Comparison of ENCODE assay signal across 21 cellular contexts in genomic region chr15:65050270-65050669, GRCh38. TPM values are rescaled to one million over a fixed set of nuclear protein-coding genes. Genes with fewer than 3 reads are reported as not detected.
DNase-seq lines count a peak whose midpoint lies in the region; ATAC-seq and TF ChIP-seq lines count a peak whose summit lies in the region.
"Had no signal": no experiment of that assay in that cellular context is flagged by ENCODE, and none has a peak within 500 bp of the region (broad histone marks: within the 10 kb centered on the region; RNA-seq: fewer than 3 reads in every experiment).

No MANE protein-coding gene starts in this region.

- ATAC-seq in stimulated activated naive CD8-positive, alpha-beta T cell treated with anti-CD3 and anti-CD28 coated beads, Interleukin-15, Interleukin-2, amounts not matched to agents 100 U/mL and 50 U/mL, for 24 hours = no peak
- ATAC-seq in GM19035 (IDR thresholded peaks at IDR 0.05; ENCODE audit: unreplicated experiment) = no peak
- ATAC-seq: left colon had no signal

- H3K27ac ChIP-seq in SJSA1 = peak overlapping the region; percentile 78
- H3K27ac ChIP-seq: colonic mucosa, foreskin keratinocyte had no signal

- H3K4me1 ChIP-seq in SJSA1 (replicated peaks) = peaks cover 60% of the 10 kb centered on the region
- H3K4me1 ChIP-seq: foreskin keratinocyte had no signal

- H3K36me3 Mint-ChIP-seq in stimulated activated naive CD8-positive, alpha-beta T cell treated with anti-CD3 and anti-CD28 coated beads, Interleukin-15, Interleukin-2, amounts not matched to agents 100 ng/mL and 50 ng/mL, for 24 hours (ENCODE audit: low read depth) = no peaks in the 10 kb centered on the region
- H3K36me3 Mint-ChIP-seq in glutamatergic neuron (ENCODE audit: unreplicated experiment) = peaks cover 3% of the 10 kb centered on the region
- H3K36me3 Mint-ChIP-seq: activated CD8-positive, alpha-beta memory T cell treated with anti-CD3 and anti-CD28 coated beads, Interleukin-2, amount 10 ng/mL, durations not matched to agents 7 days and 5 days; mesothelial cell of epicardium had no signal

- H3K9me3 Mint-ChIP-seq in stimulated activated naive CD8-positive, alpha-beta T cell treated with anti-CD3 and anti-CD28 coated beads, Interleukin-15, Interleukin-2, amounts not matched to agents 100 ng/mL and 50 ng/mL, for 24 hours = no peaks in the 10 kb centered on the region
- peaks cover 17% of the 10 kb centered on the region for H3K9me3 Mint-ChIP-seq in glutamatergic neuron (ENCODE audit: unreplicated experiment)
- H3K9me3 Mint-ChIP-seq: mesothelial cell of epicardium had no signal

- H3K27ac Mint-ChIP-seq in stimulated activated naive CD8-positive, alpha-beta T cell treated with anti-CD3 and anti-CD28 coated beads, Interleukin-15, Interleukin-2, amounts not matched to agents 100 ng/mL and 50 ng/mL, for 24 hours = peak overlapping the region; percentile 39
- H3K27ac Mint-ChIP-seq in glutamatergic neuron (ENCODE audit: unreplicated experiment) = peak overlapping the region; percentile 26
- H3K27ac Mint-ChIP-seq: activated CD8-positive, alpha-beta memory T cell treated with anti-CD3 and anti-CD28 coated beads, Interleukin-2, amount 10 ng/mL, durations not matched to agents 7 days and 5 days; mesothelial cell of epicardium had no signal

- peaks cover 69% of the 10 kb centered on the region for H3K36me3 ChIP-seq in SJSA1
- H3K36me3 ChIP-seq: colonic mucosa had no signal

- H3K27me3 Mint-ChIP-seq in stimulated activated naive CD8-positive, alpha-beta T cell treated with anti-CD3 and anti-CD28 coated beads, Interleukin-15, Interleukin-2, amounts not matched to agents 100 ng/mL and 50 ng/mL, for 24 hours = peaks cover 4% of the 10 kb centered on the region
- H3K27me3 Mint-ChIP-seq in glutamatergic neuron (ENCODE audit: unreplicated experiment) = peaks cover 12% of the 10 kb centered on the region

- DNase-seq in stimulated activated naive CD8-positive, alpha-beta T cell treated with anti-CD3 and anti-CD28 coated beads, Interleukin-15, Interleukin-2, amounts not matched to agents 100 U/mL and 50 U/mL, for 24 hours = no peak
- DNase-seq in SJSA1 (ENCODE audit: low read depth in 1 of 2, low spot score in 2 of 2) (peak; percentile 77 to 92), glutamatergic neuron (no peak), NCI-H524 treated with DMSO at 0.1 percent for 48 hours (lab: John Stamatoyannopoulos, UW) (no peak), head of caudate nucleus (no peak)
- DNase-seq in activated effector memory CD4-positive, alpha-beta T cell treated with anti-CD3 and anti-CD28 coated beads, Interleukin-2, amount 50 U/mL, for 16 hours = no peak
- DNase-seq: activated CD4-positive, alpha-beta T cell treated with anti-CD3 and anti-CD28 coated beads for 1 hour; activated CD8-positive, alpha-beta memory T cell treated with anti-CD3 and anti-CD28 coated beads, Interleukin-2, amount 10 ng/mL, durations not matched to agents 7 days and 5 days; activated gamma-delta T cell treated with Interleukin-2 at 50 U/mL for 16 hours; colonic mucosa; foreskin keratinocyte; NCI-H1105 treated with DMSO at 0.1 percent for 48 hours; NCI-H748 treated with DMSO at 0.1 percent for 48 hours; occipital lobe; stimulated activated naive CD4-positive, alpha-beta T cell treated with Interleukin-2 at 50 U/mL for 16 hours; trophoblast cell had no signal

- intact Hi-C loops in head of caudate nucleus (cut with DNase I) = loop anchor here (10.0 kb wide), 1 partner anchor 55 kb away; no protein-coding TSS in a partner anchor

- H3K4me3 ChIP-seq in SJSA1 = no peak overlapping the region

- no peak overlapping the region for H3K4me3 Mint-ChIP-seq in stimulated activated naive CD8-positive, alpha-beta T cell treated with anti-CD3 and anti-CD28 coated beads, Interleukin-15, Interleukin-2, amounts not matched to agents 100 ng/mL and 50 ng/mL, for 24 hours
- H3K4me3 Mint-ChIP-seq in glutamatergic neuron (ENCODE audit: unreplicated experiment) = peak overlapping the region; percentile 53
- H3K4me3 Mint-ChIP-seq: activated CD8-positive, alpha-beta memory T cell treated with anti-CD3 and anti-CD28 coated beads, Interleukin-2, amount 10 ng/mL, durations not matched to agents 7 days and 5 days had no signal

- no peaks in the 10 kb centered on the region for H3K27me3 ChIP-seq in SJSA1 (replicated peaks)
- H3K27me3 ChIP-seq: ascending aorta, colonic mucosa, foreskin keratinocyte had no signal

- H3K4me1 Mint-ChIP-seq in stimulated activated naive CD8-positive, alpha-beta T cell treated with anti-CD3 and anti-CD28 coated beads, Interleukin-15, Interleukin-2, amounts not matched to agents 100 ng/mL and 50 ng/mL, for 24 hours (ENCODE audit: low read depth) = peaks cover 16% of the 10 kb centered on the region
- peaks cover 36% of the 10 kb centered on the region for H3K4me1 Mint-ChIP-seq in glutamatergic neuron (ENCODE audit: low read depth, unreplicated experiment)

- H3K9me3 ChIP-seq in SJSA1 (replicated peaks) = no peaks in the 10 kb centered on the region
- H3K9me3 ChIP-seq: ascending aorta, colonic mucosa had no signal

- TF ChIP-seq CTCF in glutamatergic neuron (IDR thresholded peaks at IDR 0.05; ENCODE audit: partially characterized antibody, unreplicated experiment) = no peak

RNA-seq across cellular contexts. Expression of gene SLC51B, which starts 5.1 kb away (rescaled TPM):
- total RNA-seq in SJSA1 (2014; rRNA removed; shearing (Covaris generic)) = 1.1 TPM in 1 of 2 replicates, not detected in the other
- total RNA-seq in glutamatergic neuron (ENCODE audit: unreplicated experiment) = not detected
- total RNA-seq: activated CD8-positive, alpha-beta memory T cell treated with anti-CD3 and anti-CD28 coated beads, Interleukin-2, amount 10 ng/mL, durations not matched to agents 7 days and 5 days; ascending aorta; foreskin keratinocyte; mesothelial cell of epicardium; occipital lobe had no signal

RNA-seq across cellular contexts. Expression of gene RASL12, which starts 17.5 kb away (rescaled TPM):
- total RNA-seq in SJSA1 (2014; rRNA removed; shearing (Covaris generic)) = 175 and 181 TPM in 2 replicates
- total RNA-seq in glutamatergic neuron (ENCODE audit: unreplicated experiment) = 0.44 TPM
- total RNA-seq: activated CD8-positive, alpha-beta memory T cell treated with anti-CD3 and anti-CD28 coated beads, Interleukin-2, amount 10 ng/mL, durations not matched to agents 7 days and 5 days; foreskin keratinocyte had no signal

RNA-seq across cellular contexts. Expression of gene MTFMT, which starts 20.8 kb away (rescaled TPM):
- total RNA-seq in SJSA1 (2014; rRNA removed; shearing (Covaris generic)) = 22.1 and 30.4 TPM in 2 replicates
- total RNA-seq in glutamatergic neuron (ENCODE audit: unreplicated experiment) = 12.6 TPM

RNA-seq across cellular contexts. Expression of gene KBTBD13, which starts 26.3 kb away (rescaled TPM):
- not detected in 2 replicates for total RNA-seq in SJSA1 (2014; rRNA removed; shearing (Covaris generic))
- total RNA-seq in glutamatergic neuron (ENCODE audit: unreplicated experiment) = not detected
- total RNA-seq: activated CD8-positive, alpha-beta memory T cell treated with anti-CD3 and anti-CD28 coated beads, Interleukin-2, amount 10 ng/mL, durations not matched to agents 7 days and 5 days; colonic mucosa; foreskin keratinocyte; mesothelial cell of epicardium; occipital lobe had no signal

Comparison
In these comparisons a context has a peak if more than half of its experiments do, and no peak if none do; other contexts are left out.
1. DNase-seq: peak in SJSA1 (2 of 2); none in stimulated activated naive CD8-positive, alpha-beta T cell treated with anti-CD3 and anti-CD28 coated beads, Interleukin-15, Interleukin-2, amounts not matched to agents 100 U/mL and 50 U/mL, for 24 hours (single experiment), glutamatergic neuron (single experiment), NCI-H524 treated with DMSO at 0.1 percent for 48 hours (single experiment), head of caudate nucleus (0 of 42) and activated effector memory CD4-positive, alpha-beta T cell treated with anti-CD3 and anti-CD28 coated beads, Interleukin-2, amount 50 U/mL, for 16 hours (single experiment).
2. RNA of gene RASL12, which starts 17.5 kb away (total RNA-seq): 175 to 181 TPM in SJSA1; 0.44 TPM in glutamatergic neuron (single experiment); every median in the first group is over 100 times any median in the second.